ENCODE assay signal across 9 cellular contexts in the genomic region with DNA sequence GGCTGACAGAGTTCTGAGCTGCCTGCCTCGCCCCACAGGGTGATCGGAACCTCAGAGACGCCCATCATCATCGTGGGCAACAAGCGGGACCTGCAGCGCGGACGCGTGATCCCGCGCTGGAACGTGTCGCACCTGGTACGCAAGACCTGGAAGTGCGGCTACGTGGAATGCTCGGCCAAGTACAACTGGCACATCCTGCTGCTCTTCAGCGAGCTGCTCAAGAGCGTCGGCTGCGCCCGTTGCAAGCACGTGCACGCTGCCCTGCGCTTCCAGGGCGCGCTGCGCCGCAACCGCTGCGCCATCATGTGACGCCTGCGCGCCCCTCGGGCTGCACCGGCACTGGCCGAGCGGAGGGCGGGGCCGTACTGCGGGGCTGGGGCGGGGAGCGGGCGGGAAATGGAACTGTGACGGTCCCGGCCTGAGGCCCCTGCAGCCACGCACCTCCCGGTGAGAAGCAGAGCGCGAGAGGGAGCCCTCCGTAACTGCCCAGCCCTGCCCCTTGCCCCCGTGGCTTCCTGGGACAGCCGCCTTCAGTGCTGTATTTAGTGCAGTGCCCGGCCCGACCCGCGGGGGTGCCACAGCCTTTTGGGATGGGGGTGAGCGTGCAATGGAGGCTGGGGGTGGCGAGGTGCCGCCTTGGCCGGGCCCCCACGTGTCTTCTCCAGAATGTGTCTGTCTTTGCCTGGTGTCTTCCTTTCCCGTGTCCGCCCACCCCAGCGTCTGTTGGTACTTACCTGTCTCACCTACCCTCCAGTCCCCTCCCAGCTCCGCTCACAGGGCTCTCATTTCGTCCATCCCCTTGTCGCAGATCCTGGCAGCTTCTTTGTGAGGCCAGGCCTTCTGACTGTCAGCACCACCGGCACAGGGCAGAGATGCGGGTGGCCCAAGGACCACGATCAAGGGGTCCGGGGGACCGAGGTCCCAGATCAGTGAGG. TPM values are rescaled to one million over a fixed set of nuclear protein-coding genes. Genes with fewer than 3 reads are reported as not detected.
DNase-seq lines count a peak whose midpoint lies in the region; ATAC-seq and TF ChIP-seq lines count a peak whose summit lies in the region.
"Had no signal": no experiment of that assay in that cellular context is flagged by ENCODE, and none has a peak within 500 bp of the region (broad histone marks: within the 10 kb centered on the region; RNA-seq: fewer than 3 reads in every experiment).

No MANE protein-coding gene starts in this region.

- peaks cover 1% of the 10 kb centered on the region for H3K4me1 Mint-ChIP-seq in progenitor cell of endocrine pancreas (ENCODE audit: low read depth)

- peaks cover 57% of the 10 kb centered on the region for H3K27me3 ChIP-seq in gastroesophageal sphincter

- no peak overlapping the region for H3K4me3 Mint-ChIP-seq in progenitor cell of endocrine pancreas (ENCODE audit: low read depth)

- H3K9me3 ChIP-seq in gastroesophageal sphincter, result no peaks in the 10 kb centered on the region

- H3K36me3 Mint-ChIP-seq in progenitor cell of endocrine pancreas (ENCODE audit: insufficient read depth), result peaks cover 1% of the 10 kb centered on the region

- peak overlapping the region in 1 of 2 donors; percentile 29 for H3K4me3 ChIP-seq in gastroesophageal sphincter

- no peak for TF ChIP-seq EP300 in gastroesophageal sphincter (IDR thresholded peaks at IDR 0.05)

- DNase-seq in DMS153 (lab: John Stamatoyannopoulos, UW) (peak; percentile 33), DMS153 treated with DMSO at 0.1 percent for 48 hours (lab: John Stamatoyannopoulos, UW; ENCODE audit: unreplicated experiment) (no peak), SK-MEL-5 (ENCODE audit: low read depth, low spot score) (peak; percentile 16), progenitor cell of endocrine pancreas (ENCODE audit: low spot score, unreplicated experiment) (no peak), middle frontal gyrus (ENCODE audit: extremely low spot score, low spot score) (no peak)

- WGBS in gastroesophageal sphincter (ENCODE audit: low coverage in 1 of 2), 2 donors, result 12 to 80% methylated on average over 1 to 5 of the region's 73 CpGs

- ATAC-seq in gastroesophageal sphincter (peak; percentile 35), GM21737 (IDR thresholded peaks at IDR 0.05; ENCODE audit: unreplicated experiment) (no peak), GM18868 (IDR thresholded peaks at IDR 0.05; ENCODE audit: unreplicated experiment) (no peak)

- TF ChIP-seq CTCF in gastroesophageal sphincter (IDR thresholded peaks at IDR 0.05) (no peak), progenitor cell of endocrine pancreas (IDR thresholded peaks at IDR 0.05; ENCODE audit: unreplicated experiment) (peak; percentile 18)

- in situ Hi-C loops in SK-MEL-5 (cut with HindIII; ENCODE audit: low pct_unique_long_range_greater_than_20kb, low sequenced_read_pairs), result no loop called here

- no peaks in the 10 kb centered on the region for H3K9me3 Mint-ChIP-seq in progenitor cell of endocrine pancreas (ENCODE audit: low read depth)

- no peak overlapping the region for H3K27ac Mint-ChIP-seq in progenitor cell of endocrine pancreas

- H3K36me3 ChIP-seq in gastroesophageal sphincter, result no peaks in the 10 kb centered on the region

- H3K27me3 Mint-ChIP-seq in progenitor cell of endocrine pancreas, result peaks cover 37% of the 10 kb centered on the region

- no peak for TF ChIP-seq POLR2A in gastroesophageal sphincter (IDR thresholded peaks at IDR 0.05)

- H3K27ac ChIP-seq in gastroesophageal sphincter, result no peak overlapping the region

- peaks cover 0 to 13% (median 6%) of the 10 kb centered on the region in 3 donors for H3K4me1 ChIP-seq in gastroesophageal sphincter

RNA-seq across cellular contexts. Expression of a gene that starts 9.8 kb away (rescaled TPM):
- 3.0 and 4.3 TPM in 2 replicates for total RNA-seq in SK-MEL-5 (2014; rRNA removed; shearing (Covaris generic))
- 2.3 and 3.2 TPM in 2 replicates for polyA plus RNA-seq in SK-MEL-5 (2015; cell fraction: cytosol; rRNA removed)
- polyA plus RNA-seq in SK-MEL-5 (2015; cell fraction: nucleus; rRNA removed), result 0.33 and 0.64 TPM in 2 replicates
- total RNA-seq in gastroesophageal sphincter, result 10 to 100 TPM in 3 of 4 donors, 1 to 10 TPM in 1; 4.2 to 25.9 (median 15.4) TPM
- 13.7 and 13.9 TPM in 2 replicates for total RNA-seq in progenitor cell of endocrine pancreas

RNA-seq across cellular contexts. Expression of a gene that starts 11.8 kb away (rescaled TPM):
- not detected in 2 replicates for total RNA-seq in SK-MEL-5 (2014; rRNA removed; shearing (Covaris generic))
- not detected in 2 replicates for polyA plus RNA-seq in SK-MEL-5 (2015; cell fraction: cytosol; rRNA removed)
- not detected in 2 replicates for polyA plus RNA-seq in SK-MEL-5 (2015; cell fraction: nucleus; rRNA removed)
- 1 to 10 TPM in 1 of 4 donors, not detected in 3; 1.5 TPM for total RNA-seq in gastroesophageal sphincter
- 0.10 and 0.11 TPM in 2 replicates for total RNA-seq in progenitor cell of endocrine pancreas
- polyA plus RNA-seq: AG04450 had no signal

RNA-seq across cellular contexts. Expression of a gene that starts 19.4 kb away (rescaled TPM):
- not detected in 2 replicates for total RNA-seq in SK-MEL-5 (2014; rRNA removed; shearing (Covaris generic))
- polyA plus RNA-seq in SK-MEL-5 (2015; cell fraction: cytosol; rRNA removed), result not detected in 2 replicates
- polyA plus RNA-seq in SK-MEL-5 (2015; cell fraction: nucleus; rRNA removed), result not detected in 2 replicates
- total RNA-seq in gastroesophageal sphincter (not detected), progenitor cell of endocrine pancreas (not detected in 2 replicates)
- polyA plus RNA-seq: AG04450 had no signal

RNA-seq across cellular contexts. Expression of a gene that starts 54.2 kb away (rescaled TPM):
- total RNA-seq in SK-MEL-5 (2014; rRNA removed; shearing (Covaris generic)), result not detected in 2 replicates
- not detected in 2 replicates for polyA plus RNA-seq in SK-MEL-5 (2015; cell fraction: cytosol; rRNA removed)
- polyA plus RNA-seq in SK-MEL-5 (2015; cell fraction: nucleus; rRNA removed), result not detected in 2 replicates
- total RNA-seq in gastroesophageal sphincter (100 to 1,000 TPM in 2 of 4 donors, 10 to 100 TPM in 2; 78.4 to 139 (median 97.3) TPM), progenitor cell of endocrine pancreas (0.53 TPM in 1 of 2 replicates, not detected in the other)

Comparison
In these comparisons a context has a peak if more than half of its experiments do, and no peak if none do; other contexts are left out.
1. DNase-seq: peak in DMS153 (single experiment) and SK-MEL-5 (single experiment); none in DMS153 treated with DMSO at 0.1 percent for 48 hours (single experiment), progenitor cell of endocrine pancreas (single experiment) and middle frontal gyrus (single experiment).